1 cellular context compared by ENCODE assay signal in the genomic region with DNA sequence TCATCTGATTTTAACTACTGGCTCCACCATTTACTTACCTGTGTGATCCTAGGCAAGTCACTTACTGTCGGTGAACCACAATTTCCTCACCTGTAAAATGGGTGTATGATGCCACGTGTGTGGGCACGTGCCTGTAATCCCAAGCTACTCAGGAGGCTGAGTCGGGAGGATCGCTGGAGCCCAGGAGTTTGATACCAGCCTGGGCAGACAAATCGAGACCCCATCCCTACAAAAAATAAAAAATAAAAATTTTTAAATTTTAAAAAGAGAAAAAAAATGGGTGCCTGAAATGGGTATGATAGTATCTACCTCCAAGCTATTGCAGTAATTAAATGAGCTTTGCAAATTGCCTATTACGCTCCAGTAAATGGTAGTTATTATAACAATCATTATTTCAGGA.
TF ChIP-seq lines count a peak whose summit lies in the region.

No MANE protein-coding gene starts in this region.

TF ChIP-seq in IMR-90, 13 proteins besides CTCF, POLR2A, EP300 and RAD21:
- TF ChIP-seq RCOR1 (IDR thresholded peaks at IDR 0.05; ENCODE audit: insufficient replicate concordance, low read length) (no peak), NFE2L2 (IDR thresholded peaks at IDR 0.05; ENCODE audit: low read depth, low read length) (no peak), CHD1 (IDR thresholded peaks at IDR 0.05; ENCODE audit: low read depth, low read length) (no peak), SMC3 (IDR thresholded peaks at IDR 0.05; ENCODE audit: low read depth, low read length) (no peak), CEBPB (IDR thresholded peaks at IDR 0.05; ENCODE audit: low read depth, low read length) (no peak), RFX5 (IDR thresholded peaks at IDR 0.05; ENCODE audit: low read depth, low read length) (no peak), BHLHE40 (IDR thresholded peaks at IDR 0.05; ENCODE audit: low read depth, low read length) (no peak), MXI1 (IDR thresholded peaks at IDR 0.05; ENCODE audit: borderline replicate concordance, low read depth, low read length) (no peak), MAFK (IDR thresholded peaks at IDR 0.05; ENCODE audit: low read depth, low read length) (no peak), FOS (IDR thresholded peaks at IDR 0.05; ENCODE audit: low read depth, low read length) (no peak), MAZ (IDR thresholded peaks at IDR 0.05; ENCODE audit: borderline replicate concordance, low read depth, low read length) (no peak)
- TF ChIP-seq, protein P1, sequence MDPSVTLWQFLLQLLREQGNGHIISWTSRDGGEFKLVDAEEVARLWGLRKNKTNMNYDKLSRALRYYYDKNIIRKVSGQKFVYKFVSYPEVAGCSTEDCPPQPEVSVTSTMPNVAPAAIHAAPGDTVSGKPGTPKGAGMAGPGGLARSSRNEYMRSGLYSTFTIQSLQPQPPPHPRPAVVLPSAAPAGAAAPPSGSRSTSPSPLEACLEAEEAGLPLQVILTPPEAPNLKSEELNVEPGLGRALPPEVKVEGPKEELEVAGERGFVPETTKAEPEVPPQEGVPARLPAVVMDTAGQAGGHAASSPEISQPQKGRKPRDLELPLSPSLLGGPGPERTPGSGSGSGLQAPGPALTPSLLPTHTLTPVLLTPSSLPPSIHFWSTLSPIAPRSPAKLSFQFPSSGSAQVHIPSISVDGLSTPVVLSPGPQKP (IDR thresholded peaks at IDR 0.05; ENCODE audit: borderline replicate concordance, low read depth, low read length): no peak
- TF ChIP-seq, protein P2, sequence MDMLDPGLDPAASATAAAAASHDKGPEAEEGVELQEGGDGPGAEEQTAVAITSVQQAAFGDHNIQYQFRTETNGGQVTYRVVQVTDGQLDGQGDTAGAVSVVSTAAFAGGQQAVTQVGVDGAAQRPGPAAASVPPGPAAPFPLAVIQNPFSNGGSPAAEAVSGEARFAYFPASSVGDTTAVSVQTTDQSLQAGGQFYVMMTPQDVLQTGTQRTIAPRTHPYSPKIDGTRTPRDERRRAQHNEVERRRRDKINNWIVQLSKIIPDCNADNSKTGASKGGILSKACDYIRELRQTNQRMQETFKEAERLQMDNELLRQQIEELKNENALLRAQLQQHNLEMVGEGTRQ (IDR thresholded peaks at IDR 0.05; ENCODE audit: low read depth, low read length): no peak
TF ChIP-seq in IMR-90: peak in this region for 0.
